Comparison of ENCODE assay signal across 8 cellular contexts in the genomic region with DNA sequence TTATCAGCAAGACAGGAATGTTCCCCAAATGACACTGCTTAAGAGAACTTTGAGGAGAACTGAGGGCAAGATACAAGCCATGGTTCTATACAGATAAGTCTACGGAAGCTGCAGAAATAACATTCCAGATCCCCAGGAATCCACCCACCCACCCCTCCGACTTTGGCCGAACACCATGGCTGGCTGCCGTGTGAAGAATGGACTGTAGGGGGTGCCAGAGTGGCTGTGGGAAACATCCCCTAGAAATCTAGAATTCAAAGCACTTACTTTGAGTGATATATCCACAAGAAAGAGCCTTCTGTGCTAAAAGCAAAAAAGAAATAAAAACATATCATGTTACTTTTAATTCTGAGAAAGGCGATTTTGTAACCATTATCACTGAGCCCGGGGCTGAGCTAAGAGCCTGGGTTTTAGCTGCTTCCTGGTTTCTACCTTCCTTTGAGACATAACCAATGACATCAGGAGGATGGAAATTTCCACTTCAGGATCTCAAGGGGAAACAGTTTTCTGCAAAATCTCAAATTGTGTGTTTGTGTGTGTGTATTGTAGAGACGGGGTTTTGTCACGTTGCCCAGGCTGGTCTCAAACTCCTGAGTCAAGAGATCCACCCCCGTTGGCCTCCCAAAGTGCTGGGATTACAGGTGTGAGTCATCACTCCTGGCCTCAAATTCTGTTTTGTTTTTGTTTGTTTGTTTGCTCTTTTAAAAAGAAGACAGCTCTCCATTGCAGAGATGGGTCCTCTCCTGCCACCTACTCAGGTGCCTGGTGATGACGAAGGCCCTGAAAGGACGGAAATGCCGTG. TPM values are rescaled to one million over a fixed set of nuclear protein-coding genes. Genes with fewer than 3 reads are reported as not detected.
DNase-seq lines count a peak whose midpoint lies in the region; ATAC-seq, FAIRE-seq and TF ChIP-seq lines count a peak whose summit lies in the region.

No MANE protein-coding gene starts in this region.

- H3K36me3 Mint-ChIP-seq in activated naive CD8-positive, alpha-beta T cell treated with anti-CD3 and anti-CD28 coated beads, Interleukin-2, amount 50 U/mL, for 24 hours (ENCODE audit: low read depth): no peaks in the 10 kb centered on the region

- peaks cover 40% of the 10 kb centered on the region for H3K27me3 Mint-ChIP-seq in activated naive CD8-positive, alpha-beta T cell treated with anti-CD3 and anti-CD28 coated beads, Interleukin-2, amount 50 U/mL, for 24 hours

- ATAC-seq in DND-41 (ENCODE audit: insufficient read depth, low read depth) (no peak), HG02885 (IDR thresholded peaks at IDR 0.05; ENCODE audit: poor library complexity, unreplicated experiment) (no peak)
- no peak for ATAC-seq in activated naive CD8-positive, alpha-beta T cell treated with anti-CD3 and anti-CD28 coated beads, Interleukin-2, amount 50 U/mL, for 24 hours

- 37 to 42% methylated on average over 12 of the region's 12 CpGs for WGBS in tibial nerve, 2 donors

- no peak overlapping the region for H3K27ac ChIP-seq in DND-41 (ENCODE audit: low read length)
- H3K27ac ChIP-seq in tibial nerve: no peak overlapping the region

- H3K9me3 Mint-ChIP-seq in activated naive CD8-positive, alpha-beta T cell treated with anti-CD3 and anti-CD28 coated beads, Interleukin-2, amount 50 U/mL, for 24 hours: no peaks in the 10 kb centered on the region

- peak; percentile 58 for TF ChIP-seq CTCF in DND-41 (IDR thresholded peaks at IDR 0.05; ENCODE audit: borderline replicate concordance, extremely low read depth, low read length, poor library complexity, severe bottlenecking)
- peak; percentile 35 to 61 (median 50) for TF ChIP-seq CTCF in tibial nerve (IDR thresholded peaks at IDR 0.05)

- H3K27me3 ChIP-seq in DND-41 (ENCODE audit: insufficient read depth, low read length, poor library complexity) (no peaks in the 10 kb centered on the region), tibial nerve (no peaks in the 10 kb centered on the region)

- H3K4me1 Mint-ChIP-seq in activated naive CD8-positive, alpha-beta T cell treated with anti-CD3 and anti-CD28 coated beads, Interleukin-2, amount 50 U/mL, for 24 hours: peaks cover 16% of the 10 kb centered on the region

- H3K4me1 ChIP-seq in DND-41 (ENCODE audit: insufficient read depth, low read length) (no peaks in the 10 kb centered on the region), tibial nerve (peaks cover 0 to 9% (median 0%) of the 10 kb centered on the region in 4 donors)

- no peak overlapping the region for H3K4me3 ChIP-seq in DND-41 (ENCODE audit: low read depth in 1 of 2, low read length in 2 of 2)
- no peak overlapping the region for H3K4me3 ChIP-seq in tibial nerve

- TF ChIP-seq EP300 in tibial nerve (IDR thresholded peaks at IDR 0.05): no peak

- H3K9me3 ChIP-seq in DND-41 (ENCODE audit: insufficient read depth, low read length, severe bottlenecking) (no peaks in the 10 kb centered on the region), tibial nerve (no peaks in the 10 kb centered on the region)

- H3K4me3 Mint-ChIP-seq in activated naive CD8-positive, alpha-beta T cell treated with anti-CD3 and anti-CD28 coated beads, Interleukin-2, amount 50 U/mL, for 24 hours: no peak overlapping the region

- in situ Hi-C loops in KBM-7 (cut with MboI; ENCODE audit: low pct_unique_long_range_greater_than_20kb, low sequenced_read_pairs): no loop called here

- H3K79me2 ChIP-seq in DND-41 (ENCODE audit: insufficient read depth, low read length): no peaks in the 10 kb centered on the region

- H3K9ac ChIP-seq in DND-41 (ENCODE audit: low read depth, low read length): no peak overlapping the region

- H3K36me3 ChIP-seq in DND-41 (ENCODE audit: insufficient read depth, low read length) (no peaks in the 10 kb centered on the region), tibial nerve (no peaks in the 10 kb centered on the region)

- H2AFZ ChIP-seq in DND-41 (ENCODE audit: low read depth, low read length): no peak overlapping the region

- H4K20me1 ChIP-seq in DND-41 (ENCODE audit: insufficient read depth, low read length): no peaks in the 10 kb centered on the region

- no peak overlapping the region for H3K27ac Mint-ChIP-seq in activated naive CD8-positive, alpha-beta T cell treated with anti-CD3 and anti-CD28 coated beads, Interleukin-2, amount 50 U/mL, for 24 hours

- TF ChIP-seq POLR2A in tibial nerve (IDR thresholded peaks at IDR 0.05) (no peak), GM12892 (IDR thresholded peaks at IDR 0.05; ENCODE audit: low read depth, low read length) (no peak)

- DNase-seq in DND-41 (peak; percentile 10), KBM-7 (peak; percentile 61), iris pigment epithelial cell (ENCODE audit: low read depth) (peak; percentile 41), tibial nerve (ENCODE audit: low spot score in 2 of 2) (peak; percentile 35 to 62), GM12892 (ENCODE audit: insufficient read length) (no peak), NCI-H2081 (lab: John Stamatoyannopoulos, UW) (no peak)
- peak; percentile 52 for DNase-seq in activated naive CD8-positive, alpha-beta T cell treated with anti-CD3 and anti-CD28 coated beads, Interleukin-2, amount 50 U/mL, for 24 hours

- H3K4me2 ChIP-seq in DND-41 (ENCODE audit: insufficient read depth, low read length): no peak overlapping the region

- no peak for FAIRE-seq in GM12892 (lab: Jason Lieb, UNC)

RNA-seq across cellular contexts. Expression of gene GGTA1, which starts 36.4 kb away (rescaled TPM):
- total RNA-seq in tibial nerve: 10 to 100 TPM in 2 of 4 donors, 1 to 10 TPM in 2; 6.5 to 15.5 (median 10.3) TPM
- polyA plus RNA-seq in GM12892 (2012; ENCODE audit: missing spikeins): not detected

Comparison
In these comparisons a context has a peak if more than half of its experiments do, and no peak if none do; other contexts are left out.
1. DNase-seq: peak in DND-41 (single experiment), KBM-7 (single experiment), activated naive CD8-positive, alpha-beta T cell treated with anti-CD3 and anti-CD28 coated beads, Interleukin-2, amount 50 U/mL, for 24 hours (single experiment), iris pigment epithelial cell (single experiment) and tibial nerve (2 of 2); none in GM12892 (single experiment) and NCI-H2081 (0 of 2).